In genomic region chr2:118847447-118848172, GRCh38 we compare ENCODE assay signal across 8 cellular contexts. TPM values are rescaled to one million over a fixed set of nuclear protein-coding genes. Genes with fewer than 3 reads are reported as not detected.
A peak's percentile ranks its signal among the peaks of the same experiment; 100 is the strongest.
DNase-seq lines count a peak whose midpoint lies in the region; ATAC-seq and TF ChIP-seq lines count a peak whose summit lies in the region.

EN1 (minus strand) TSS chr2:118847648; CDS start chr2:118847167, 481 bp downstream.

- peaks cover 2 to 8% of the 10 kb centered on the region in 2 donors for H3K36me3 Mint-ChIP-seq in CD14-positive monocyte
- H3K36me3 Mint-ChIP-seq in chondrocyte (ENCODE audit: low read depth): peaks cover 11% of the 10 kb centered on the region
- H3K36me3 Mint-ChIP-seq in naive thymus-derived CD8-positive, alpha-beta T cell: peaks cover 0 to 3% (median 0%) of the 10 kb centered on the region in 3 donors

- TF ChIP-seq CTCF in CD14-positive monocyte (IDR thresholded peaks at IDR 0.05): no peak
- TF ChIP-seq CTCF in chondrocyte (IDR thresholded peaks at IDR 0.05): no peak
- TF ChIP-seq CTCF in omental fat pad (IDR thresholded peaks at IDR 0.05): no peak

- H3K27me3 Mint-ChIP-seq in CD14-positive monocyte (ENCODE audit: low read depth in 3 of 3) (peaks cover 90 to 95% (median 94%) of the 10 kb centered on the region in 3 donors), chondrocyte (ENCODE audit: low read depth) (peaks cover 81% of the 10 kb centered on the region)
- H3K27me3 Mint-ChIP-seq in naive thymus-derived CD8-positive, alpha-beta T cell: peaks cover 47 to 87% (median 65%) of the 10 kb centered on the region in 5 donors

- peak within 1 kb of the TSS; percentile 47 to 77 for H3K4me3 Mint-ChIP-seq in CD14-positive monocyte
- peak within 1 kb of the TSS; percentile 41 for H3K4me3 Mint-ChIP-seq in chondrocyte (ENCODE audit: unreplicated experiment)
- H3K4me3 Mint-ChIP-seq in naive thymus-derived CD8-positive, alpha-beta T cell: peak within 1 kb of the TSS; percentile 41 to 80 (median 74)

- POLR2A ChIA-PET in naive thymus-derived CD8-positive, alpha-beta T cell (lab: Charles Lee): interaction anchor here (1.1 to 1.2 kb wide), 2 partner anchors 8 to 535 kb away, joined by 3 read pairs; no protein-coding TSS in a partner anchor

- H3K27me3 ChIP-seq in MG63 (no peaks in the 10 kb centered on the region), SJCRH30 (no peaks in the 10 kb centered on the region; the same call in 1 of the 2 replicates)

- H3K4me3 ChIP-seq in MG63: peak within 1 kb of the TSS; percentile 77
- H3K4me3 ChIP-seq in SJCRH30: no peak within 1 kb of the TSS

- H3K27ac ChIP-seq in SJCRH30: no peak within 1 kb of the TSS

- peak in 1 of 2 donors; percentile 20 for ATAC-seq in naive thymus-derived CD8-positive, alpha-beta T cell
- no peak for ATAC-seq in omental fat pad (ENCODE audit: low FRiP score)
- ATAC-seq in HG02973 (IDR thresholded peaks at IDR 0.05; ENCODE audit: unreplicated experiment): no peak

- intact Hi-C loops in CD14-positive monocyte (cut with micrococcal nuclease): no loop called here

- no peaks in the 10 kb centered on the region for H3K4me1 ChIP-seq in SJCRH30

- H3K9me3 Mint-ChIP-seq in CD14-positive monocyte: peaks cover 0 to 31% (median 19%) of the 10 kb centered on the region in 7 donors
- peaks cover 3% of the 10 kb centered on the region for H3K9me3 Mint-ChIP-seq in chondrocyte (ENCODE audit: low read depth)
- H3K9me3 Mint-ChIP-seq in naive thymus-derived CD8-positive, alpha-beta T cell: peaks cover 0 to 2% (median 0%) of the 10 kb centered on the region in 9 donors

- H3K9me3 ChIP-seq in MG63: no peaks in the 10 kb centered on the region
- H3K9me3 ChIP-seq in SJCRH30 (replicated peaks): no peaks in the 10 kb centered on the region

- H3K36me3 ChIP-seq in MG63: peaks cover 17% of the 10 kb centered on the region
- H3K36me3 ChIP-seq in SJCRH30: no peaks in the 10 kb centered on the region

- H3K4me1 Mint-ChIP-seq in CD14-positive monocyte (peaks cover 29% of the 10 kb centered on the region), chondrocyte (ENCODE audit: low read depth) (peaks cover 21% of the 10 kb centered on the region)
- H3K4me1 Mint-ChIP-seq in naive thymus-derived CD8-positive, alpha-beta T cell: peaks cover 16 to 39% (median 29%) of the 10 kb centered on the region in 4 donors

- DNase-seq in CD14-positive monocyte (ENCODE audit: low spot score) (no peak), MG63 (peak; percentile 97), chondrocyte (ENCODE audit: low spot score) (no peak), omental fat pad (ENCODE audit: low spot score) (no peak), germinal center (ENCODE audit: low spot score) (no peak), SJCRH30 (no peak)
- no peak for DNase-seq in naive thymus-derived CD8-positive, alpha-beta T cell

- H3K27ac Mint-ChIP-seq in CD14-positive monocyte (no peak within 1 kb of the TSS), chondrocyte (ENCODE audit: unreplicated experiment) (no peak within 1 kb of the TSS)
- H3K27ac Mint-ChIP-seq in naive thymus-derived CD8-positive, alpha-beta T cell: peak within 1 kb of the TSS in 1 of 10 donors; percentile 49

RNA-seq across cellular contexts. Expression of gene EN1, which starts in this region (rescaled TPM):
- polyA plus RNA-seq in CD14-positive monocyte: not detected
- 1.2 and 7.2 TPM in 2 replicates for total RNA-seq in MG63 (2014; rRNA removed; shearing (Covaris generic); ENCODE audit: low replicate concordance)
- not detected in 3 replicates for total RNA-seq in chondrocyte
- not detected for total RNA-seq in naive thymus-derived CD8-positive, alpha-beta T cell
- polyA plus RNA-seq in naive thymus-derived CD8-positive, alpha-beta T cell: not detected
- 1 to 10 TPM in 1 of 4 donors, under 1 TPM in 3; 0.28 to 1.9 (median 0.61) TPM for total RNA-seq in omental fat pad
- total RNA-seq in SJCRH30 (2014; rRNA removed; shearing (Covaris generic)): not detected in 2 replicates
